Comparison of ENCODE assay signal across 9 cellular contexts in genomic region chr12:48924617-48925217, GRCh38. TPM values are rescaled to one million over a fixed set of nuclear protein-coding genes. Genes with fewer than 3 reads are reported as not detected.
DNase-seq lines count a peak whose midpoint lies in the region; ATAC-seq, FAIRE-seq and TF ChIP-seq lines count a peak whose summit lies in the region.
"Had no signal": no experiment of that assay in that cellular context is flagged by ENCODE, and none has a peak within 500 bp of the region (broad histone marks: within the 10 kb centered on the region; RNA-seq: fewer than 3 reads in every experiment).

No MANE protein-coding gene starts in this region.

- in situ Hi-C loops in astrocyte of the spinal cord (cut with HindIII; ENCODE audit: low sequenced_read_pairs) = no loop called here

- POLR2A ChIA-PET in T-cell (lab: Charles Lee) = interaction anchor here (0.5 to 1.7 kb wide), 7 partner anchors 10 to 300 kb away, joined by 3 to 10 read pairs (median 4); partner anchors contain the start of genes ARF3 (in 1 of the 2) and DDX23 (in 1 of the 2)

- ATAC-seq in HG03457 (IDR thresholded peaks at IDR 0.05; ENCODE audit: unreplicated experiment) (peak; percentile 70), T-cell (replicated peaks in 1 of 4) (peak; percentile 78 to 83 (median 80))

- TF ChIP-seq CTCF in C4-2B (conservative IDR thresholded peaks at IDR 0.05) = peak; percentile 68
- TF ChIP-seq CTCF in astrocyte of the spinal cord (IDR thresholded peaks at IDR 0.05; ENCODE audit: low read depth, low read length) = peak; percentile 68

- peak overlapping the region; percentile 94 for H3K4me3 ChIP-seq in astrocyte of the spinal cord (ENCODE audit: low read depth, low read length)

- H3K4me1 Mint-ChIP-seq in T-cell = peaks cover 36 to 57% (median 56%) of the 10 kb centered on the region in 3 donors

- peak; percentile 94 for FAIRE-seq in GM19239 (lab: Jason Lieb, UNC)

- H3K4me3 Mint-ChIP-seq in T-cell = peak overlapping the region; percentile 88 to 96 (median 95)

- no peaks in the 10 kb centered on the region for H3K27me3 Mint-ChIP-seq in T-cell

- no peaks in the 10 kb centered on the region for H3K9me3 Mint-ChIP-seq in T-cell

- DNase-seq in GM19239 (ENCODE audit: insufficient read length, low spot score) = peak; percentile 83
- DNase-seq in T-cell = peak; percentile 64 to 87 (median 78)
- peak; percentile 51 for DNase-seq in astrocyte of the spinal cord (ENCODE audit: low read depth, low spot score)
- peak; percentile 57 for DNase-seq in kidney tubule cell (ENCODE audit: low spot score)
- peak in 2 of 3 donors; percentile 48 to 63 for DNase-seq in stimulated activated CD4-positive, alpha-beta T cell treated with anti-CD3 and anti-CD28 coated beads, TNF-alpha, amount 100 ng/mL, for 1 hour (ENCODE audit: low read depth in 3 of 3, low spot score in 1 of 3)
- no peak for DNase-seq in cerebellar nuclear complex (lab: John Stamatoyannopoulos, UW)

- H3K36me3 Mint-ChIP-seq in T-cell = peaks cover 25% of the 10 kb centered on the region

- H3K27ac Mint-ChIP-seq in T-cell = peak overlapping the region; percentile 90 to 92

- H3K27ac ChIP-seq in C4-2B = peak overlapping the region; percentile 77

- CTCF ChIA-PET in T-cell (lab: Charles Lee) = interaction anchor here (0.5 to 3.0 kb wide), 20 partner anchors 9 to 725 kb away, joined by 3 to 30 read pairs (median 5); partner anchors contain the start of genes ARF3 (in 1 of the 2), DDX23 (in 1 of the 2), RND1 (in 1 of the 2) and WNT1 (in 1 of the 2)

RNA-seq across cellular contexts. Expression of gene FKBP11, which starts 0.6 kb away (rescaled TPM):
- 10 to 100 TPM; 55.6 to 83.0 (median 68.1) TPM for total RNA-seq in T-cell

RNA-seq across cellular contexts. Expression of gene ARF3, which starts 32.6 kb away (rescaled TPM):
- 10 to 100 TPM; 63.6 to 82.9 (median 74.3) TPM for total RNA-seq in T-cell

RNA-seq across cellular contexts. Expression of gene WNT10B, which starts 46.8 kb away (rescaled TPM):
- 10 to 100 TPM in 1 of 5 donors, 1 to 10 TPM in 4; 5.3 to 15.7 (median 8.9) TPM for total RNA-seq in T-cell

RNA-seq across cellular contexts. Expression of gene WNT1, which starts 53.4 kb away (rescaled TPM):
- total RNA-seq in T-cell = 1 to 10 TPM in 2 of 5 donors, under 1 TPM in 3; 0.47 to 2.6 (median 0.85) TPM
- total RNA-seq: NCI-H460 had no signal

RNA-seq across cellular contexts. Expression of gene RND1, which starts 59.0 kb away (rescaled TPM):
- total RNA-seq in T-cell = 10 to 100 TPM in 1 of 5 donors, 1 to 10 TPM in 4; 2.6 to 10.5 (median 5.0) TPM

Comparison
In these comparisons a context has a peak if more than half of its experiments do, and no peak if none do; other contexts are left out.
1. DNase-seq: peak in GM19239 (single experiment), T-cell (34 of 34), astrocyte of the spinal cord (single experiment), kidney tubule cell (single experiment) and stimulated activated CD4-positive, alpha-beta T cell treated with anti-CD3 and anti-CD28 coated beads, TNF-alpha, amount 100 ng/mL, for 1 hour (2 of 3); none in cerebellar nuclear complex (0 of 2).